In genomic region chr17:58319181-58320162, GRCh38 we compare ENCODE assay signal across 15 cellular contexts. TPM values are rescaled to one million over a fixed set of nuclear protein-coding genes. Genes with fewer than 3 reads are reported as not detected.
DNase-seq lines count a peak whose midpoint lies in the region; ATAC-seq and TF ChIP-seq lines count a peak whose summit lies in the region.
"Had no signal": no experiment of that assay in that cellular context is flagged by ENCODE, and none has a peak within 500 bp of the region (broad histone marks: within the 10 kb centered on the region; RNA-seq: fewer than 3 reads in every experiment).

No MANE protein-coding gene starts in this region.

- TF ChIP-seq POLR2A in prostate gland (IDR thresholded peaks at IDR 0.05) = no peak

- no peak for TF ChIP-seq CTCF in prostate gland (IDR thresholded peaks at IDR 0.05)

- H3K9ac ChIP-seq in BLaER1 = no peak overlapping the region

- peaks cover 76% of the 10 kb centered on the region for H3K4me1 ChIP-seq in BLaER1
- no peaks in the 10 kb centered on the region for H3K4me1 ChIP-seq in prostate gland (replicated peaks)

- peaks cover 69% of the 10 kb centered on the region for H3K36me3 ChIP-seq in BLaER1
- no peaks in the 10 kb centered on the region for H3K36me3 ChIP-seq in prostate gland

- H3K27me3 ChIP-seq in BLaER1 = peaks cover 5% of the 10 kb centered on the region; the same call in 1 of the 2 replicates
- H3K27me3 ChIP-seq in prostate gland (replicated peaks; ENCODE audit: insufficient read depth) = no peaks in the 10 kb centered on the region
- H3K27me3 ChIP-seq: tibial artery had no signal

- peak; percentile 33 for DNase-seq in activated CD4-positive, CD25-positive, alpha-beta regulatory T cell treated with anti-CD3 and anti-CD28 coated beads, Interleukin-2, amount 50 U/mL, for 72 hours
- DNase-seq in activated CD4-positive, CD25-positive, alpha-beta regulatory T cell (lab: John Stamatoyannopoulos, UW) = no peak
- peak in 1 of 10 donors; percentile 35 for DNase-seq in naive thymus-derived CD8-positive, alpha-beta T cell
- DNase-seq in prostate gland (ENCODE audit: low spot score) = no peak
- DNase-seq in NCI-H446 (lab: John Stamatoyannopoulos, UW) = no peak
- DNase-seq: NCI-H1694 treated with DMSO at 0.1 percent for 48 hours, occipital lobe had no signal

- no peaks in the 10 kb centered on the region for H3K36me3 Mint-ChIP-seq in activated naive CD4-positive, alpha-beta T cell treated with anti-CD3 and anti-CD28 coated beads, Interleukin-2, amount 50 U/mL, for 24 hours
- peaks cover 0 to 3% (median 0%) of the 10 kb centered on the region in 3 donors for H3K36me3 Mint-ChIP-seq in naive thymus-derived CD8-positive, alpha-beta T cell

- peaks cover 7% of the 10 kb centered on the region; the same call in 1 of the 2 replicates for H4K20me1 ChIP-seq in BLaER1

- H3K9me3 ChIP-seq in BLaER1 (no peaks in the 10 kb centered on the region), prostate gland (no peaks in the 10 kb centered on the region)
- H3K9me3 ChIP-seq: tibial artery had no signal

- WGBS in prostate gland = 85% methylated on average over 19 of the region's 25 CpGs

- peak overlapping the region; percentile 77 for H3K27ac Mint-ChIP-seq in activated naive CD4-positive, alpha-beta T cell treated with anti-CD3 and anti-CD28 coated beads, Interleukin-2, amount 50 U/mL, for 24 hours
- peak overlapping the region in 6 of 10 donors; percentile 19 to 83 (median 52) for H3K27ac Mint-ChIP-seq in naive thymus-derived CD8-positive, alpha-beta T cell
- H3K27ac Mint-ChIP-seq: CD4-positive, alpha-beta T cell had no signal

- H3K4me3 Mint-ChIP-seq in activated naive CD4-positive, alpha-beta T cell treated with anti-CD3 and anti-CD28 coated beads, Interleukin-2, amount 50 U/mL, for 24 hours = no peak overlapping the region
- no peak overlapping the region for H3K4me3 Mint-ChIP-seq in naive thymus-derived CD8-positive, alpha-beta T cell
- H3K4me3 Mint-ChIP-seq: brain; CD4-positive, alpha-beta T cell had no signal

- H3K4me2 ChIP-seq in BLaER1 = no peak overlapping the region

- intact Hi-C loops in prostate gland (cut with DNase I) = loop anchor here (5.0 kb wide), 1 partner anchor 98 kb away; the partner anchor contains the start of gene RNF43

- no peak for ATAC-seq in naive thymus-derived CD8-positive, alpha-beta T cell
- no peak for ATAC-seq in HG02852 (IDR thresholded peaks at IDR 0.05; ENCODE audit: unreplicated experiment)

- POLR2A ChIA-PET in naive thymus-derived CD8-positive, alpha-beta T cell (lab: Charles Lee) = interaction anchor here (1.0 to 27.5 kb wide), 4 partner anchors 7 to 97 kb away, joined by 3 to 1631 read pairs (median 401); partner anchors contain the start of genes SUPT4H1 and TSPOAP1

- H3K4me1 Mint-ChIP-seq in activated naive CD4-positive, alpha-beta T cell treated with anti-CD3 and anti-CD28 coated beads, Interleukin-2, amount 50 U/mL, for 24 hours = peaks cover 12% of the 10 kb centered on the region
- peaks cover 14 to 30% (median 21%) of the 10 kb centered on the region in 4 donors for H3K4me1 Mint-ChIP-seq in naive thymus-derived CD8-positive, alpha-beta T cell

- H3K27me3 Mint-ChIP-seq in activated naive CD4-positive, alpha-beta T cell treated with anti-CD3 and anti-CD28 coated beads, Interleukin-2, amount 50 U/mL, for 24 hours = no peaks in the 10 kb centered on the region
- no peaks in the 10 kb centered on the region for H3K27me3 Mint-ChIP-seq in naive thymus-derived CD8-positive, alpha-beta T cell
- H3K27me3 Mint-ChIP-seq: brain; CD4-positive, alpha-beta T cell had no signal

- peak overlapping the region; percentile 18; the same call in 1 of the 2 replicates for H3K27ac ChIP-seq in BLaER1
- no peak overlapping the region for H3K27ac ChIP-seq in prostate gland
- H3K27ac ChIP-seq: tibial artery had no signal

- H3K4me3 ChIP-seq in BLaER1 (no peak overlapping the region), prostate gland (no peak overlapping the region)
- H3K4me3 ChIP-seq: tibial artery had no signal

- H3K9me3 Mint-ChIP-seq in activated naive CD4-positive, alpha-beta T cell treated with anti-CD3 and anti-CD28 coated beads, Interleukin-2, amount 50 U/mL, for 24 hours = no peaks in the 10 kb centered on the region
- H3K9me3 Mint-ChIP-seq in naive thymus-derived CD8-positive, alpha-beta T cell = no peaks in the 10 kb centered on the region
- H3K9me3 Mint-ChIP-seq: brain; CD4-positive, alpha-beta T cell had no signal

RNA-seq across cellular contexts. Expression of gene TSPOAP1, which starts 9.1 kb away (rescaled TPM):
- 10 to 100 TPM; 15.2 to 15.4 TPM for total RNA-seq in naive thymus-derived CD8-positive, alpha-beta T cell
- polyA plus RNA-seq in naive thymus-derived CD8-positive, alpha-beta T cell = 1 to 10 TPM in 2 of 3 donors, under 1 TPM in 1; 0.43 to 1.9 (median 1.5) TPM
- 10 to 100 TPM; 22.7 to 26.5 TPM for total RNA-seq in prostate gland

RNA-seq across cellular contexts. Expression of gene SUPT4H1, which starts 32.5 kb away (rescaled TPM):
- total RNA-seq in naive thymus-derived CD8-positive, alpha-beta T cell = 10 to 100 TPM; 58.2 to 65.9 TPM
- polyA plus RNA-seq in naive thymus-derived CD8-positive, alpha-beta T cell = 10 to 100 TPM; 63.7 to 97.4 (median 76.1) TPM
- total RNA-seq in prostate gland = 10 to 100 TPM; 44.8 to 70.0 TPM

RNA-seq across cellular contexts. Expression of gene MPO, which starts 38.7 kb away (rescaled TPM):
- total RNA-seq in naive thymus-derived CD8-positive, alpha-beta T cell = not detected
- not detected for polyA plus RNA-seq in naive thymus-derived CD8-positive, alpha-beta T cell
- under 1 TPM in 1 of 2 donors, not detected in 1; 0.57 TPM for total RNA-seq in prostate gland
- total RNA-seq: Daoy, M059J, occipital lobe had no signal
